In the genomic region with DNA sequence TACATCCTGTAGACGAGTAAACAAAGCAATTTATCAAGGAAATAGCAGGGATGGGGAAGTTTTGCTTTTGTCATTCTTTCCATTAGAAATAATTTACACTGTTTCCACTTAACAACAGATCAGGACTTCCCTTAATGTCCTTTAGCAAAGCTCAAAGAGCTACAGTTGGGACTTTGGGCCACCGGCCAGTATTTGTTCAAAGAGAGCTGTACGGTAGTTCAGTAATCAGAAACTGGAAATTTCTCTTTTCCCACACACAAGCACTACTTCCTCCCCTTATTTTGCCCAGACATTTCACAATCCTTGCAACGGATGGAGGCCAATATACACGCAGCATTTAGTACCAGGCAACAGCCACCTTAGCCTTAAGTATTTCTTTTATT, we compare ENCODE assay signal across 9 cellular contexts. TPM values are rescaled to one million over a fixed set of nuclear protein-coding genes. Genes with fewer than 3 reads are reported as not detected.
DNase-seq lines count a peak whose midpoint lies in the region; ATAC-seq, FAIRE-seq and TF ChIP-seq lines count a peak whose summit lies in the region.
"Had no signal": no experiment of that assay in that cellular context is flagged by ENCODE, and none has a peak within 500 bp of the region (broad histone marks: within the 10 kb centered on the region; RNA-seq: fewer than 3 reads in every experiment).

No MANE protein-coding gene starts in this region.

- TF ChIP-seq POLR2A in K562 (conservative IDR thresholded peaks at IDR 0.05) = no peak

- POLR2A ChIA-PET in K562 (lab: Yijun Ruan, JAX) = interaction anchor here (1.0 to 2.4 kb wide), 4 partner anchors 11 to 21 kb away, joined by 5 to 12 read pairs (median 5); partner anchors contain the start of gene HINT3

- in situ Hi-C loops in K562 (cut with MboI) = no loop called here

- intact Hi-C loops in K562 (cut with micrococcal nuclease) = no loop called here

- DNase-seq in LoVo (ENCODE audit: low spot score) = peak; percentile 52
- DNase-seq in K562 (ENCODE audit: extremely low read depth in 1 of 4, low spot score in 3 of 4) = peak in 1 of 4 experiments; percentile 30
- peak; percentile 82 for DNase-seq in superior temporal gyrus (ENCODE audit: extremely low spot score)
- DNase-seq: activated CD8-positive, alpha-beta T cell treated with anti-CD3 and anti-CD28 coated beads for 36 hours had no signal

- H3K27ac ChIP-seq in K562 (ENCODE audit: extremely low read depth, low read depth, low read length) (peak overlapping the region; percentile 70), layer of hippocampus (ENCODE audit: low read depth, low read length) (peak overlapping the region; percentile 21)

- H3K4me3 ChIP-seq in K562 = no peak overlapping the region

- 9% methylated on average over 5 of the region's 5 CpGs for WGBS in K562 (ENCODE audit: insufficient coverage, low coverage, missing lambda C conversion rate)

- no peak overlapping the region for H3K4me2 ChIP-seq in K562 (ENCODE audit: insufficient read depth, low read length)

- CTCF ChIA-PET in K562 (lab: Yijun Ruan, JAX; ENCODE audit: low intra/inter-chr PET ratio) = no interaction called here

- no peaks in the 10 kb centered on the region for H4K20me1 ChIP-seq in K562 (replicated peaks; ENCODE audit: control insufficient read depth, insufficient read depth, low read length)

- no peak for TF ChIP-seq RAD21 in K562 (CRISPR knock-in tag; conservative IDR thresholded peaks at IDR 0.05 in 1 of 2, IDR thresholded peaks at IDR 0.05 in 1 of 2)

- H3K36me3 ChIP-seq in K562 (ENCODE audit: control insufficient read depth, insufficient read depth, low read length) = no peaks in the 10 kb centered on the region

- TF ChIP-seq CTCF in K562 (IDR thresholded peaks at IDR 0.05 in 2 of 3, conservative IDR thresholded peaks at IDR 0.05 in 1 of 3; ENCODE audit: insufficient read depth in 2 of 3, low read depth in 1 of 3, low read length in 3 of 3) = no peak

- H3K79me2 ChIP-seq in K562 (ENCODE audit: control insufficient read depth, insufficient read depth, low read length) = no peaks in the 10 kb centered on the region

- peaks cover 18 to 82% of the 10 kb centered on the region in 2 experiments for H3K4me1 ChIP-seq in K562 (replicated peaks in 1 of 2; ENCODE audit: control insufficient read depth in 2 of 2, insufficient read depth in 2 of 2, low read length in 2 of 2)

- no peaks in the 10 kb centered on the region for H3K9me1 ChIP-seq in K562 (ENCODE audit: control insufficient read depth, insufficient read depth, low read length)

- ATAC-seq in K562 = peak; percentile 4; the same call in 1 of the 3 replicates
- ATAC-seq in GM18867 (IDR thresholded peaks at IDR 0.05; ENCODE audit: unreplicated experiment) = no peak
- no peak for ATAC-seq in GM18909 (IDR thresholded peaks at IDR 0.05; ENCODE audit: poor library complexity, unreplicated experiment)
- no peak for ATAC-seq in GM21723 (IDR thresholded peaks at IDR 0.05; ENCODE audit: unreplicated experiment)
- ATAC-seq in HG02981 (IDR thresholded peaks at IDR 0.05; ENCODE audit: unreplicated experiment) = no peak
- ATAC-seq: activated CD8-positive, alpha-beta T cell treated with anti-CD3 and anti-CD28 coated beads for 36 hours had no signal

- FAIRE-seq in K562 (lab: Jason Lieb, UNC) = no peak

- peak overlapping the region; percentile 79 for H2AFZ ChIP-seq in K562 (ENCODE audit: low read depth, low read length)

- BruUV-seq in K562 (replicated peaks; lab: Mats Ljungman, UMichigan) = no TSS peak

- TF ChIP-seq EP300 in K562 (IDR thresholded peaks at IDR 0.05; ENCODE audit: low read length) = 0 out of 2 replicates have a peak, but pooled peaks have one; percentile 21

- no peaks in the 10 kb centered on the region for H3K9me3 ChIP-seq in K562 (replicated peaks; ENCODE audit: control insufficient read depth, insufficient read depth, low read depth, low read length)

- H3K27me3 ChIP-seq in K562 (ENCODE audit: control insufficient read depth in 2 of 2, insufficient read depth in 2 of 2, low read length in 2 of 2) (no peaks in the 10 kb centered on the region), layer of hippocampus (ENCODE audit: control insufficient read depth, insufficient read depth, low read length) (no peaks in the 10 kb centered on the region)

- peak overlapping the region in 1 of 2 experiments; percentile 23; a peak in 1 of 4 replicates for H3K9ac ChIP-seq in K562 (ENCODE audit: insufficient read depth in 1 of 2, low read depth in 2 of 2, low read length in 2 of 2)

TF ChIP-seq in K562, 482 proteins besides CTCF, POLR2A, EP300 and RAD21 (continues in another document):
- TF ChIP-seq ZNF75A (CRISPR knock-in tag; IDR thresholded peaks at IDR 0.05) (peak; percentile 86), SOX6 (IDR thresholded peaks at IDR 0.05) (0 out of 2 replicates have a peak, but pooled peaks have one; percentile 19), CEBPB (tag; IDR thresholded peaks at IDR 0.05) (peak; percentile 85), JUN (IDR thresholded peaks at IDR 0.05; ENCODE audit: borderline replicate concordance, low read depth, low read length) (no peak), JUN (CRISPR knock-in tag; IDR thresholded peaks at IDR 0.05; ENCODE audit: borderline replicate concordance) (no peak), ZNF431 (CRISPR knock-in tag; IDR thresholded peaks at IDR 0.05) (0 out of 2 replicates have a peak, but pooled peaks have one; percentile 33), FOXA3 (CRISPR knock-in tag; conservative IDR thresholded peaks at IDR 0.05 in 1 of 2, IDR thresholded peaks at IDR 0.05 in 1 of 2) (0 out of 4 replicates have a peak, but pooled peaks of 1 of the 2 experiments have one; percentile 29)
- TF ChIP-seq, protein P1, sequence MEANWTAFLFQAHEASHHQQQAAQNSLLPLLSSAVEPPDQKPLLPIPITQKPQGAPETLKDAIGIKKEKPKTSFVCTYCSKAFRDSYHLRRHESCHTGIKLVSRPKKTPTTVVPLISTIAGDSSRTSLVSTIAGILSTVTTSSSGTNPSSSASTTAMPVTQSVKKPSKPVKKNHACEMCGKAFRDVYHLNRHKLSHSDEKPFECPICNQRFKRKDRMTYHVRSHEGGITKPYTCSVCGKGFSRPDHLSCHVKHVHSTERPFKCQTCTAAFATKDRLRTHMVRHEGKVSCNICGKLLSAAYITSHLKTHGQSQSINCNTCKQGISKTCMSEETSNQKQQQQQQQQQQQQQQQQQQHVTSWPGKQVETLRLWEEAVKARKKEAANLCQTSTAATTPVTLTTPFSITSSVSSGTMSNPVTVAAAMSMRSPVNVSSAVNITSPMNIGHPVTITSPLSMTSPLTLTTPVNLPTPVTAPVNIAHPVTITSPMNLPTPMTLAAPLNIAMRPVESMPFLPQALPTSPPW (CRISPR knock-in tag; IDR thresholded peaks at IDR 0.05) = 0 out of 2 replicates have a peak, but pooled peaks have one; percentile 8

RNA-seq across cellular contexts. Expression of gene HINT3, which starts 12.1 kb away (rescaled TPM):
- 1.1 and 2.9 TPM in 2 replicates for total RNA-seq in K562 (2011; cell fraction: chromatin; rRNA removed; ENCODE audit: low replicate concordance)
- 1.2 and 1.3 TPM in 2 replicates for total RNA-seq in K562 (2011; cell fraction: nucleolus; rRNA removed)
- total RNA-seq in K562 (2011; cell fraction: nucleoplasm; rRNA removed) = 2.2 and 4.0 TPM in 2 replicates
- total RNA-seq in K562 (2014; rRNA removed) (11.8 and 13.7 TPM in 2 replicates), K562 (2014; rRNA removed; fragmentation: Illumina TruSeq; extraction: Trizol) (16.6 and 16.9 TPM in 2 replicates), K562 (2015; rRNA removed; fragmentation: Illumina TruSeq; extraction: Trizol) (14.6 and 16.2 TPM in 2 replicates), K562 (2021) (10.8 and 11.3 TPM in 2 replicates)
- polyA plus RNA-seq in K562 (2011; rRNA removed) (4.7 and 5.1 TPM in 2 replicates), K562 (2014; fragmentation: Illumina TruSeq; extraction: Trizol) (12.6 and 13.7 TPM in 2 replicates), K562 (2014; fragmentation: Nextera tagmentation; extraction: Ambion mirVana) (1 to 10 TPM; 1.4 to 1.9 TPM), K562 (2014; rRNA removed) (7.6 and 8.9 TPM in 2 replicates)
- polyA plus RNA-seq in K562 (2011; cell fraction: cytosol; rRNA removed) = 2.4 and 2.8 TPM in 2 replicates
- polyA plus RNA-seq in K562 (2011; cell fraction: nucleus; rRNA removed) = 0.98 and 1.3 TPM in 2 replicates
- 15.3 and 21.7 TPM in 2 replicates for polyA plus RNA-seq in K562 (2012)
- 3.1 and 4.7 TPM in 2 replicates for polyA minus RNA-seq in K562 (2011; rRNA and poly(A)+ RNA removed)
- 3.5 and 6.0 TPM in 2 replicates for polyA minus RNA-seq in K562 (2011; cell fraction: cytosol; rRNA and poly(A)+ RNA removed)
- polyA minus RNA-seq in K562 (2011; cell fraction: nucleus; rRNA and poly(A)+ RNA removed) = 1.3 and 2.2 TPM in 2 replicates

RNA-seq across cellular contexts. Expression of gene TRMT11, which starts 41.9 kb away (rescaled TPM):
- 88.5 and 187 TPM in 2 replicates for total RNA-seq in K562 (2011; cell fraction: chromatin; rRNA removed; ENCODE audit: low replicate concordance)
- 41.2 and 47.4 TPM in 2 replicates for total RNA-seq in K562 (2011; cell fraction: nucleolus; rRNA removed)
- 59.8 and 74.4 TPM in 2 replicates for total RNA-seq in K562 (2011; cell fraction: nucleoplasm; rRNA removed)
- total RNA-seq in K562 (2014; rRNA removed) (38.2 and 40.5 TPM in 2 replicates), K562 (2014; rRNA removed; fragmentation: Illumina TruSeq; extraction: Trizol) (60.8 and 68.2 TPM in 2 replicates), K562 (2015; rRNA removed; fragmentation: Illumina TruSeq; extraction: Trizol) (47.2 and 53.0 TPM in 2 replicates), K562 (2021) (38.8 and 41.3 TPM in 2 replicates)
- polyA plus RNA-seq in K562 (2011; rRNA removed) (68.1 and 88.0 TPM in 2 replicates), K562 (2014; fragmentation: Illumina TruSeq; extraction: Trizol) (34.8 and 46.8 TPM in 2 replicates), K562 (2014; fragmentation: Nextera tagmentation; extraction: Ambion mirVana) (10 to 100 TPM; 72.4 to 76.3 TPM), K562 (2014; rRNA removed) (59.6 and 59.8 TPM in 2 replicates)
- polyA plus RNA-seq in K562 (2011; cell fraction: cytosol; rRNA removed) = 8.9 and 26.0 TPM in 2 replicates
- polyA plus RNA-seq in K562 (2011; cell fraction: nucleus; rRNA removed) = 136 and 190 TPM in 2 replicates
- polyA plus RNA-seq in K562 (2012) = 23.3 and 23.7 TPM in 2 replicates
- polyA minus RNA-seq in K562 (2011; rRNA and poly(A)+ RNA removed) = 99.9 and 108 TPM in 2 replicates
- 23.4 and 24.7 TPM in 2 replicates for polyA minus RNA-seq in K562 (2011; cell fraction: cytosol; rRNA and poly(A)+ RNA removed)
- polyA minus RNA-seq in K562 (2011; cell fraction: nucleus; rRNA and poly(A)+ RNA removed) = 117 and 147 TPM in 2 replicates
